Comparison of ENCODE assay signal across 1 cellular context in the genomic region with DNA sequence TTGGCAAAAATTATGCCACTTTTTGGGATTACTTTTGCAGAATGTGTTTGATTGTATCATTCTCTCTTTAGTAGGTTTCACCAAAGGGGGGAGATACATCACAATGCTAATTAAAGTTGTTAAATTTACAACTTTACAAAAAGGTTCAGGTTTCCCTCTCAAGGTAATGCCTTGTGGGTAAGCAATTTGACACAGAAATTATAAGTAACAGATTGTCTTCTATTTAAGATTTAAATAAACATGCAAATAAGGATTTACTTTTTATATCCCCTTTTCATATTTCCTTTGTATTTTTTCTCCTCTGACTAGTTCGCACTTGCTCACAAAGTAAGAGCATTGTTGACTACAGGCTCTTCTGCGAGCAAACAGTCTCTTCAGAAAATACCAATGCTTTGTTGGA.
TF ChIP-seq lines count a peak whose summit lies in the region.

No MANE protein-coding gene starts in this region.

TF ChIP-seq in GM23338, 12 proteins besides CTCF, POLR2A, EP300 and RAD21 (continued from another document):
- TF ChIP-seq EZH2phosphoT487 (IDR thresholded peaks at IDR 0.05; ENCODE audit: unreplicated experiment) = no peak
